13 cellular contexts compared by ENCODE assay signal in the genomic region with DNA sequence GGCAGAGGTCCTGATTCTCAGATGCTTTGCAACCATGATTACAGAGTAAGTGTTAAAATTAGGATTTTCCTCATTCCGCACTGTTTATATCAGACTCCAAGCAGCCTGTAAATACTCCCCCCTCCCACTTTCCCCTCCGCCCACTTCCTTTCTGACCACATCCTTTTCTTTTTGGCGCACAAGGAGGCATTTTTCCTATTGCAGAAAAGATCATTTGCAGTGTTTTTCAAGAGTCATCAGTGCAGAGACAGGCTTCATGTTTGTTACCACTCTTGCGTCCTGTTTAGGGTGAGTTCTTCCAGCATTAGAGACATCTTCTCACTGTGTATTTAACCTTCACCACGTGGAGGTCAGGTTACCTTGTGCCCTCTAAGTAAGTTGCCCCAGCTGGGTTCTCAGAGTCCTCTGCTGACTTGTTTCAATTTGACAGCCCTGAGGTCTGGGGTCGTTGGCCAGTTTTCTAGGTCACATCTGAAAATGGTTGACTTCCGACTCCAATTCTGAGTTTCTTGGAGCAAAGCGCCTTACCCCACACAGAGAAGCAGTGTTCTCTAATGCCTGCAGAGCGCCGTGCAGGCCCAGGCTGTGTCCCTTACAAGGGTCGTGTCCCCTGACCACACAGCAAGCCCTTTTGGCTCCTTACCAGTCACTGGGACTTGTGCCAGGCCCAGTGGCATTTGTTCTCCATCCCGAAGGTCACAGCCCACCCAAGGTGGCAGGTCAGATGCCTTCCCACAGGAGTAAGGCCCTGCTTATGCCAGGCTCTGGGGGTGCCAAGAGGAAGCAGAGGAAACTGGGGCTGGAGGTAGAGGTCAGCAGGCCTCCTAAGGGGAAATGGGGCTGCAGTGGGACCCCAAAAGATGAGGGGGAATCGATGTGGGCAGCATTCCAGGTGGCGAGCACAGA.
DNase-seq lines count a peak whose midpoint lies in the region; ATAC-seq and TF ChIP-seq lines count a peak whose summit lies in the region.
"Had no signal": no experiment of that assay in that cellular context is flagged by ENCODE, and none has a peak within 500 bp of the region (broad histone marks: within the 10 kb centered on the region; RNA-seq: fewer than 3 reads in every experiment).

No MANE protein-coding gene starts in this region.

- H3K36me3 ChIP-seq in aorta (ENCODE audit: control insufficient read depth in 1 of 2, insufficient read depth in 2 of 2, low read length in 1 of 2): no peaks in the 10 kb centered on the region

- H3K9me3 Mint-ChIP-seq in T-helper 2 cell treated with Interferon-gamma antibody and Interleukin-4, amounts not matched to agents 5 μg/mL and 100 μg/mL, for 36 hours: no peaks in the 10 kb centered on the region
- H3K9me3 Mint-ChIP-seq: stimulated activated naive CD8-positive, alpha-beta T cell treated with anti-CD3 and anti-CD28 coated beads, Interleukin-15, Interleukin-2, amounts not matched to agents 100 ng/mL and 50 ng/mL, for 24 hours had no signal

- no peaks in the 10 kb centered on the region for H3K36me3 Mint-ChIP-seq in T-helper 2 cell treated with Interferon-gamma antibody and Interleukin-4, amounts not matched to agents 5 μg/mL and 100 μg/mL, for 36 hours (ENCODE audit: low read depth)

- H3K27me3 Mint-ChIP-seq in T-helper 2 cell treated with Interferon-gamma antibody and Interleukin-4, amounts not matched to agents 5 μg/mL and 100 μg/mL, for 36 hours (ENCODE audit: low read depth): no peaks in the 10 kb centered on the region
- H3K27me3 Mint-ChIP-seq: stimulated activated naive CD8-positive, alpha-beta T cell treated with anti-CD3 and anti-CD28 coated beads, Interleukin-15, Interleukin-2, amounts not matched to agents 100 ng/mL and 50 ng/mL, for 24 hours had no signal

- no peak for TF ChIP-seq CTCF in fibroblast of mammary gland (conservative IDR thresholded peaks at IDR 0.05; ENCODE audit: control insufficient read depth, insufficient read depth, low read depth, low read length)

- no peaks in the 10 kb centered on the region for H3K9me3 ChIP-seq in aorta (ENCODE audit: control insufficient read depth, low read length)

- H3K4me3 ChIP-seq in fibroblast of mammary gland (ENCODE audit: control insufficient read depth, low read depth, low read length) (no peak overlapping the region), aorta (ENCODE audit: low read length in 2 of 2) (no peak overlapping the region)

- H3K4me1 Mint-ChIP-seq in T-helper 2 cell treated with Interferon-gamma antibody and Interleukin-4, amounts not matched to agents 5 μg/mL and 100 μg/mL, for 36 hours (ENCODE audit: low read depth): peaks cover 25% of the 10 kb centered on the region

- H3K27me3 ChIP-seq in aorta (ENCODE audit: control insufficient read depth in 1 of 2, insufficient read depth in 2 of 2, low read length in 1 of 2): no peaks in the 10 kb centered on the region

- H3K27ac Mint-ChIP-seq in T-helper 2 cell treated with Interferon-gamma antibody and Interleukin-4, amounts not matched to agents 5 μg/mL and 100 μg/mL, for 36 hours: peak overlapping the region; percentile 58
- H3K27ac Mint-ChIP-seq: stimulated activated naive CD8-positive, alpha-beta T cell treated with anti-CD3 and anti-CD28 coated beads, Interleukin-15, Interleukin-2, amounts not matched to agents 100 ng/mL and 50 ng/mL, for 24 hours had no signal

- WGBS in aorta, 2 donors: 29 to 33% methylated on average over 14 of the region's 14 CpGs

- peak overlapping the region; percentile 54 for H3K4me3 Mint-ChIP-seq in T-helper 2 cell treated with Interferon-gamma antibody and Interleukin-4, amounts not matched to agents 5 μg/mL and 100 μg/mL, for 36 hours
- H3K4me3 Mint-ChIP-seq: stimulated activated naive CD8-positive, alpha-beta T cell treated with anti-CD3 and anti-CD28 coated beads, Interleukin-15, Interleukin-2, amounts not matched to agents 100 ng/mL and 50 ng/mL, for 24 hours had no signal

- no peak overlapping the region for H3K27ac ChIP-seq in aorta (ENCODE audit: low read depth in 1 of 2, low read length in 2 of 2)

- peak; percentile 31 for ATAC-seq in aorta (ENCODE audit: low FRiP score)
- ATAC-seq: HCT116 had no signal

- intact Hi-C loops in aorta (cut with DNase I): no loop called here

- peak; percentile 14 for DNase-seq in stimulated activated naive CD4-positive, alpha-beta T cell treated with Interleukin-2 at 50 U/mL for 16 hours (lab: John Stamatoyannopoulos, UW)
- DNase-seq in stimulated activated naive CD4-positive, alpha-beta T cell (lab: John Stamatoyannopoulos, UW): no peak
- DNase-seq in T-helper 2 cell treated with Interferon-gamma antibody and Interleukin-4, amounts not matched to agents 5 μg/mL and 100 μg/mL, for 36 hours (ENCODE audit: low spot score): peak; percentile 21
- DNase-seq in fibroblast of mammary gland (ENCODE audit: low read depth) (peak; percentile 14), aorta (no peak), superior temporal gyrus (ENCODE audit: extremely low spot score) (no peak), NCI-H1092 (lab: John Stamatoyannopoulos, UW) (no peak), NCI-H446 (lab: John Stamatoyannopoulos, UW) (no peak)
- DNase-seq: dermis blood vessel endothelial cell; NCI-H510A treated with DMSO at 0.1 percent for 48 hours; stimulated activated CD4-positive, alpha-beta T cell treated with anti-CD3 and anti-CD28 coated beads, Interleukin-4, amount 100 ng/mL, for 24 hours had no signal

- H3K4me1 ChIP-seq in aorta (ENCODE audit: control insufficient read depth in 1 of 2, insufficient read depth in 2 of 2, low read length in 2 of 2): no peaks in the 10 kb centered on the region

Comparison
In these comparisons a context has a peak if more than half of its experiments do, and no peak if none do; other contexts are left out.
1. DNase-seq: peak in stimulated activated naive CD4-positive, alpha-beta T cell treated with Interleukin-2 at 50 U/mL for 16 hours (single experiment), T-helper 2 cell treated with Interferon-gamma antibody and Interleukin-4, amounts not matched to agents 5 μg/mL and 100 μg/mL, for 36 hours (single experiment) and fibroblast of mammary gland (single experiment); none in stimulated activated naive CD4-positive, alpha-beta T cell (0 of 6), aorta (0 of 2), superior temporal gyrus (single experiment), NCI-H1092 (single experiment) and NCI-H446 (0 of 2).